In genomic region chr3:107221856-107222255, GRCh38 we compare ENCODE assay signal across 27 cellular contexts.
A peak's percentile ranks its signal among the peaks of the same experiment; 100 is the strongest.
DNase-seq lines count a peak whose midpoint lies in the region; ATAC-seq, FAIRE-seq and TF ChIP-seq lines count a peak whose summit lies in the region.
"Had no signal": no experiment of that assay in that cellular context is flagged by ENCODE, and none has a peak within 500 bp of the region (broad histone marks: within the 10 kb centered on the region; RNA-seq: fewer than 3 reads in every experiment).

No MANE protein-coding gene starts in this region.

- no peak for ATAC-seq in activated CD8-positive, alpha-beta memory T cell treated with anti-CD3 and anti-CD28 coated beads, Interleukin-2, amount 10 ng/mL, durations not matched to agents 7 days and 5 days
- ATAC-seq in activated T-cell treated with anti-CD3 and anti-CD28 coated beads, Interleukin-2, amount 50 U/mL, for 4 hours: no peak
- ATAC-seq: heart right ventricle, sciatic nerve had no signal

- H3K27me3 ChIP-seq in bronchial epithelial cell (ENCODE audit: control insufficient read depth, insufficient read depth, low read length) (no peaks in the 10 kb centered on the region), Karpas-422 (ENCODE audit: low read length) (0 out of 2 replicates have a peak, but pooled peaks cover 2% of the 10 kb centered on the region)
- H3K27me3 ChIP-seq: BE2C, heart right ventricle, neural progenitor cell, suprapubic skin had no signal

- DNase-seq in AG10803 (ENCODE audit: low read depth) (peak; percentile 60), M059J (ENCODE audit: low read depth) (peak; percentile 87), bronchial epithelial cell (ENCODE audit: low read depth) (no peak), non-pigmented ciliary epithelial cell (ENCODE audit: low read depth) (peak; percentile 68), NCI-H1417 (lab: John Stamatoyannopoulos, UW) (no peak), Karpas-422 (no peak)
- no peak for DNase-seq in activated CD8-positive, alpha-beta memory T cell treated with anti-CD3 and anti-CD28 coated beads, Interleukin-2, amount 10 ng/mL, durations not matched to agents 7 days and 5 days
- no peak for DNase-seq in activated T-cell treated with anti-CD3 and anti-CD28 coated beads, Interleukin-2, amount 50 U/mL, for 4 hours
- DNase-seq: activated CD4-positive, alpha-beta T cell treated with anti-CD3 and anti-CD28 coated beads for 4 hours; activated gamma-delta T cell; activated naive CD8-positive, alpha-beta T cell treated with anti-CD3 and anti-CD28 coated beads, Interleukin-2, amount 10 ng/mL, durations not matched to agents 7 days and 5 days; activated T-cell treated with anti-CD3 and anti-CD28 coated beads, Interleukin-2, amount 50 U/mL, for 1 hour; BE2C; GDM1; H7; heart right ventricle; MM.1S; NCI-H1436; NCI-H2081 treated with DMSO at 0.1 percent for 48 hours; NCI-H446 treated with DMSO at 0.1 percent for 48 hours; stimulated activated CD4-positive, alpha-beta T cell treated with anti-CD3 and anti-CD28 coated beads, Interleukin-15, amount 100 ng/mL, for 24 hours; stimulated activated naive CD4-positive, alpha-beta T cell had no signal

- FAIRE-seq in bronchial epithelial cell (lab: Jason Lieb, UNC): peak; percentile 23
- FAIRE-seq: A204.1 had no signal

- CTCF ChIA-PET in activated CD8-positive, alpha-beta memory T cell treated with anti-CD3 and anti-CD28 coated beads, Interleukin-2, amount 10 ng/mL, durations not matched to agents 7 days and 5 days (lab: Charles Lee): no interaction called here

- H3K36me3 ChIP-seq in bronchial epithelial cell (ENCODE audit: control insufficient read depth, insufficient read depth, low read length) (no peaks in the 10 kb centered on the region), Karpas-422 (ENCODE audit: insufficient read depth, low read length) (no peaks in the 10 kb centered on the region)
- H3K36me3 ChIP-seq: BE2C, heart right ventricle, neural progenitor cell, suprapubic skin had no signal

- H3K27ac ChIP-seq in Karpas-422 (ENCODE audit: low read length): no peak overlapping the region
- H3K27ac ChIP-seq: neural progenitor cell, suprapubic skin had no signal

- peaks cover 42% of the 10 kb centered on the region for H3K27me3 Mint-ChIP-seq in activated CD8-positive, alpha-beta memory T cell treated with anti-CD3 and anti-CD28 coated beads, Interleukin-2, amount 10 ng/mL, durations not matched to agents 7 days and 5 days
- H3K27me3 Mint-ChIP-seq in activated T-cell treated with anti-CD3 and anti-CD28 coated beads, Interleukin-2, amount 50 U/mL, for 4 hours (ENCODE audit: low read depth): peaks cover 7% of the 10 kb centered on the region
- H3K27me3 Mint-ChIP-seq: progenitor cell of endocrine pancreas had no signal

- H3K79me2 ChIP-seq in Karpas-422 (ENCODE audit: low read length): no peaks in the 10 kb centered on the region

- no peaks in the 10 kb centered on the region for H3K36me3 Mint-ChIP-seq in activated CD8-positive, alpha-beta memory T cell treated with anti-CD3 and anti-CD28 coated beads, Interleukin-2, amount 10 ng/mL, durations not matched to agents 7 days and 5 days
- H3K36me3 Mint-ChIP-seq in activated T-cell treated with anti-CD3 and anti-CD28 coated beads, Interleukin-2, amount 50 U/mL, for 4 hours (ENCODE audit: insufficient read depth): no peaks in the 10 kb centered on the region
- H3K36me3 Mint-ChIP-seq: activated naive CD8-positive, alpha-beta T cell treated with anti-CD3 and anti-CD28 coated beads, Interleukin-2, amount 10 ng/mL, durations not matched to agents 7 days and 5 days; neural progenitor cell had no signal

- H3K4me3 ChIP-seq in AG10803 (ENCODE audit: low read length) (no peak overlapping the region), bronchial epithelial cell (ENCODE audit: low read depth, low read length) (no peak overlapping the region), Karpas-422 (ENCODE audit: low read length) (no peak overlapping the region)
- H3K4me3 ChIP-seq: heart right ventricle, neural progenitor cell, suprapubic skin had no signal

- H3K4me1 ChIP-seq in Karpas-422 (ENCODE audit: low read length): no peaks in the 10 kb centered on the region
- H3K4me1 ChIP-seq: neural progenitor cell had no signal

- H3K4me2 ChIP-seq in Karpas-422 (ENCODE audit: low read depth, low read length, poor library complexity, severe bottlenecking): no peak overlapping the region
- H3K4me2 ChIP-seq: neural progenitor cell had no signal

- H3K9me3 Mint-ChIP-seq in activated CD8-positive, alpha-beta memory T cell treated with anti-CD3 and anti-CD28 coated beads, Interleukin-2, amount 10 ng/mL, durations not matched to agents 7 days and 5 days (ENCODE audit: low read depth): no peaks in the 10 kb centered on the region
- no peaks in the 10 kb centered on the region for H3K9me3 Mint-ChIP-seq in activated T-cell treated with anti-CD3 and anti-CD28 coated beads, Interleukin-2, amount 50 U/mL, for 4 hours
- H3K9me3 Mint-ChIP-seq: activated naive CD8-positive, alpha-beta T cell treated with anti-CD3 and anti-CD28 coated beads, Interleukin-2, amount 10 ng/mL, durations not matched to agents 7 days and 5 days; neural progenitor cell had no signal

- no peak overlapping the region for H2AFZ ChIP-seq in Karpas-422 (ENCODE audit: low read length)
- H2AFZ ChIP-seq: neural progenitor cell had no signal

- no peak for TF ChIP-seq CTCF in AG10803 (conservative IDR thresholded peaks at IDR 0.05; ENCODE audit: low read length)
- no peak for TF ChIP-seq CTCF in bronchial epithelial cell (IDR thresholded peaks at IDR 0.05; ENCODE audit: insufficient read depth, low read length, severe bottlenecking)

- no peak overlapping the region for H3K4me3 Mint-ChIP-seq in activated CD8-positive, alpha-beta memory T cell treated with anti-CD3 and anti-CD28 coated beads, Interleukin-2, amount 10 ng/mL, durations not matched to agents 7 days and 5 days
- H3K4me3 Mint-ChIP-seq in activated T-cell treated with anti-CD3 and anti-CD28 coated beads, Interleukin-2, amount 50 U/mL, for 4 hours: no peak overlapping the region
- H3K4me3 Mint-ChIP-seq: activated naive CD8-positive, alpha-beta T cell treated with anti-CD3 and anti-CD28 coated beads, Interleukin-2, amount 10 ng/mL, durations not matched to agents 7 days and 5 days; neural progenitor cell had no signal

- H3K9ac ChIP-seq in Karpas-422 (ENCODE audit: low read length): no peak overlapping the region
- H3K9ac ChIP-seq: neural progenitor cell had no signal

- H3K27ac Mint-ChIP-seq in activated CD8-positive, alpha-beta memory T cell treated with anti-CD3 and anti-CD28 coated beads, Interleukin-2, amount 10 ng/mL, durations not matched to agents 7 days and 5 days: no peak overlapping the region
- H3K27ac Mint-ChIP-seq: activated naive CD8-positive, alpha-beta T cell treated with anti-CD3 and anti-CD28 coated beads, Interleukin-2, amount 10 ng/mL, durations not matched to agents 7 days and 5 days; neural progenitor cell; progenitor cell of endocrine pancreas had no signal

- no peaks in the 10 kb centered on the region for H3K9me3 ChIP-seq in Karpas-422 (ENCODE audit: low read length)
- H3K9me3 ChIP-seq: BE2C, heart right ventricle, suprapubic skin had no signal

- no peaks in the 10 kb centered on the region for H3K4me1 Mint-ChIP-seq in activated CD8-positive, alpha-beta memory T cell treated with anti-CD3 and anti-CD28 coated beads, Interleukin-2, amount 10 ng/mL, durations not matched to agents 7 days and 5 days
- H3K4me1 Mint-ChIP-seq in activated T-cell treated with anti-CD3 and anti-CD28 coated beads, Interleukin-2, amount 50 U/mL, for 4 hours (ENCODE audit: low read depth): no peaks in the 10 kb centered on the region
- H3K4me1 Mint-ChIP-seq: activated naive CD8-positive, alpha-beta T cell treated with anti-CD3 and anti-CD28 coated beads, Interleukin-2, amount 10 ng/mL, durations not matched to agents 7 days and 5 days had no signal

- no peaks in the 10 kb centered on the region for H4K20me1 ChIP-seq in Karpas-422 (ENCODE audit: insufficient read depth, low read depth, low read length)

- H3K9me2 ChIP-seq in Karpas-422 (replicated peaks; ENCODE audit: insufficient read depth, low read length): no peaks in the 10 kb centered on the region

Comparison
In these comparisons a context has a peak if more than half of its experiments do, and no peak if none do; other contexts are left out.
1. DNase-seq: peak in AG10803 (single experiment), M059J (single experiment) and non-pigmented ciliary epithelial cell (single experiment); none in bronchial epithelial cell (single experiment), NCI-H1417 (0 of 3), activated CD8-positive, alpha-beta memory T cell treated with anti-CD3 and anti-CD28 coated beads, Interleukin-2, amount 10 ng/mL, durations not matched to agents 7 days and 5 days (single experiment), activated T-cell treated with anti-CD3 and anti-CD28 coated beads, Interleukin-2, amount 50 U/mL, for 4 hours (single experiment) and Karpas-422 (single experiment).